ENCODE assay signal across 8 cellular contexts in the genomic region with DNA sequence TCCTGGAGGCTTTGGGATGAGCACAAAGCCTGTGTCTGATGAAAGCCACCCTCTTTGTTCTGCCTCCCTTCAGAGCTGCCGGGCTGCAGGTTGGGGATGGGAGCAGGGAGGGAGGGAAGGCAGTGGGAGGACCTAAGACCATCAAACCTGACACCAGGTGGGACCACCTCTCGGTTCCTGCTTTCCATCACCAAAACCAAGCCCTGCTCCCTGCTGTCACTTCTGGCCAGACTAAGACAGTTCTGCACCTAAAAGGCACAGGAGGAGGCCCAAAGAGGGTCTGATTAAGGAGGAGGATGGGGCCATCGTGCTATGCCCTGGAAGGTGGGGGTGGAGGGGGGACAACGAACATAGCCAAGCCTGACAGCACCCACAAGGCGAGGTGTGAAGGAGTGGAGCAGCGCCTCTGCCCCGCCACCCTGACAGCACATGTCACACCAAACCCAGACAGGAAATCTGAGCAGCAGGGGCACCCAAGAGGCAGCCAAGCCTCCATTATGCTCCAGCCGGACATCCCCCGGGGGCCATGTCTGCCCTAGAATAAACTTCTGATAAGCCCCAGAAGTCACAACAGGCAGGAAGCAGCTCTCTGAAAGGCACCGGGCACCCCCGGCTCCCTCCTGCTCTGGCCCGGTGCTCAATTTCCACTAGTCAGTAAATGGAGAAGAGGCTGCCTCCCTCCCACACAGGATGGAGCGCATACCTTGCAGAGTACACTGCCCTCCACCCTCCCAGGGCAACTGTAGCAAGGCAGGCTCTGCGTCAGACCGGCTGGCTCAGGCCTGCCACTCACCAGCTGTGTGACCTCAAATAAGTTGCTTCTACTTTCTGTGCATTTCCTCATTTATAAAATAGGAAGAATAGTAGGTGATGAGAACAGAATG. TPM values are rescaled to one million over a fixed set of nuclear protein-coding genes. Genes with fewer than 3 reads are reported as not detected.
DNase-seq lines count a peak whose midpoint lies in the region; ATAC-seq lines count a peak whose summit lies in the region.

No MANE protein-coding gene starts in this region.

- H3K4me3 Mint-ChIP-seq in IgD-negative memory B cell, result peak overlapping the region in 3 of 4 donors; percentile 35 to 76 (median 59)

- DNase-seq in Ammon's horn (ENCODE audit: low spot score) (peak; percentile 13), left cardiac atrium (peak; percentile 66), sciatic nerve (ENCODE audit: low spot score) (no peak), cerebellum (ENCODE audit: low spot score) (no peak), T1000 (lab: John Stamatoyannopoulos, UW) (no peak)
- peak; percentile 58 for DNase-seq in activated CD8-positive, alpha-beta memory T cell treated with anti-CD3 and anti-CD28 coated beads, Interleukin-2, amount 50 U/mL, for 48 hours

- H3K4me1 Mint-ChIP-seq in IgD-negative memory B cell, result peaks cover 26 to 30% (median 27%) of the 10 kb centered on the region in 3 donors

- peak; percentile 56 for ATAC-seq in GM19397 (IDR thresholded peaks at IDR 0.05; ENCODE audit: unreplicated experiment)
- peak; percentile 83 to 92 for ATAC-seq in left cardiac atrium
- ATAC-seq in sciatic nerve, result peak; percentile 62

- no peaks in the 10 kb centered on the region for H3K9me3 Mint-ChIP-seq in IgD-negative memory B cell

- peak overlapping the region in 2 of 3 donors; percentile 15 to 28 for H3K27ac Mint-ChIP-seq in IgD-negative memory B cell

- no peaks in the 10 kb centered on the region for H3K36me3 Mint-ChIP-seq in IgD-negative memory B cell

- intact Hi-C loops in left cardiac atrium (cut with DNase I) (no loop called here), sciatic nerve (cut with DNase I) (loop anchor here (10.0 kb wide), 1 partner anchor 477 kb away; no protein-coding TSS in a partner anchor)

- H3K27me3 Mint-ChIP-seq in IgD-negative memory B cell, result no peaks in the 10 kb centered on the region

RNA-seq across cellular contexts. Expression of a gene that starts 48.9 kb away (rescaled TPM):
- 0.10 TPM for polyA plus RNA-seq in IgD-negative memory B cell
- 10 to 100 TPM; 12.0 to 13.6 TPM for total RNA-seq in left cardiac atrium
- 31.3 TPM for total RNA-seq in sciatic nerve
- 51.5 TPM for total RNA-seq in cerebellum

Comparison
In these comparisons a context has a peak if more than half of its experiments do, and no peak if none do; other contexts are left out.
1. DNase-seq: peak in Ammon's horn (single experiment), activated CD8-positive, alpha-beta memory T cell treated with anti-CD3 and anti-CD28 coated beads, Interleukin-2, amount 50 U/mL, for 48 hours (single experiment) and left cardiac atrium (single experiment); none in sciatic nerve (single experiment), cerebellum (single experiment) and T1000 (single experiment).
2. Peak in every context shown above with its lines, with median percentiles within 50 percentile points of each other: ATAC-seq.